18 cellular contexts compared by ENCODE assay signal in the genomic region with DNA sequence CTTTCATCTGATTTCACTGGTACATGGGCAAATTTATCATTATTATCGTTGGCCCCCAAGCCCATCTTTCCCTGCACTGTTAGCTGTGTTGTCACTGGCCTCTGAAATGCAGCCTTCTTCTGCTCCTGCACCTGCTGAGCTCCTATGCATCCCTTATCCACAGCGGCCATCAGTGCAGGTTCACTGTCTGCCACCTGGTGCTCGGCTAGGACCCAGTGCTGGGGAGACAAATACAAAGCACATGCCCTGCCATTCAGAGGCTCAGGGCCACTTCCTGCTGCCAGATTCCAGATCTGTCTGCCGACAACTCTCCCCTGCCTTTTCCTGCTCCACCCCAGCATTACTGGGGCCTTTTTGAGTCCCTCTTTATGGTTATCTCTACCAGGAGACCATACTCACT.
DNase-seq lines count a peak whose midpoint lies in the region; ATAC-seq, FAIRE-seq and TF ChIP-seq lines count a peak whose summit lies in the region.
"Had no signal": no experiment of that assay in that cellular context is flagged by ENCODE, and none has a peak within 500 bp of the region (broad histone marks: within the 10 kb centered on the region; RNA-seq: fewer than 3 reads in every experiment).

No MANE protein-coding gene starts in this region.

- H3K9me3 ChIP-seq in neuronal stem cell (replicated peaks in 1 of 2; ENCODE audit: control insufficient read depth in 2 of 2, insufficient read depth in 1 of 2, low read depth in 1 of 2, low read length in 2 of 2), result no peaks in the 10 kb centered on the region
- H3K9me3 ChIP-seq: BLaER1 had no signal

- no peak overlapping the region for H4K8ac ChIP-seq in neuronal stem cell (ENCODE audit: low read depth, low read length)

- H3K27ac Mint-ChIP-seq in activated CD4-positive, alpha-beta T cell treated with anti-CD3 and anti-CD28 coated beads, Interleukin-2, amount 10 ng/mL, durations not matched to agents 24 days and 14 days, result no peak overlapping the region
- H3K27ac Mint-ChIP-seq in WTC11, result no peak overlapping the region
- H3K27ac Mint-ChIP-seq: CD14-positive monocyte; CD4-positive, alpha-beta memory T cell; H9 had no signal

- no peak overlapping the region for H2AFZ ChIP-seq in neuronal stem cell (ENCODE audit: low read length)

- no peak overlapping the region for H3K18ac ChIP-seq in neuronal stem cell (ENCODE audit: low read length)

- POLR2A ChIA-PET in WTC11 (lab: Charles Lee), result no interaction called here

- H2BK120ac ChIP-seq in neuronal stem cell (ENCODE audit: low read depth, low read length), result no peak overlapping the region

- H3K4me2 ChIP-seq in neuronal stem cell (ENCODE audit: insufficient read depth, low read length, poor library complexity, severe bottlenecking), result no peak overlapping the region
- H3K4me2 ChIP-seq: BLaER1 had no signal

- no peak overlapping the region for H3K9ac ChIP-seq in neuronal stem cell (ENCODE audit: low read depth, low read length, poor library complexity)
- H3K9ac ChIP-seq: BLaER1 had no signal

- H3K79me1 ChIP-seq in neuronal stem cell (ENCODE audit: low read depth, low read length), result no peaks in the 10 kb centered on the region

- H3K4me3 Mint-ChIP-seq in activated CD4-positive, alpha-beta T cell treated with anti-CD3 and anti-CD28 coated beads, Interleukin-2, amount 10 ng/mL, durations not matched to agents 24 days and 14 days, result no peak overlapping the region
- H3K4me3 Mint-ChIP-seq in WTC11, result no peak overlapping the region
- H3K4me3 Mint-ChIP-seq: CD14-positive monocyte; CD4-positive, alpha-beta memory T cell; H9 had no signal

- H4K91ac ChIP-seq in neuronal stem cell (ENCODE audit: low read depth, low read length, poor library complexity), result no peak overlapping the region

- H3K27ac ChIP-seq in neuronal stem cell (replicated peaks; ENCODE audit: low read length), result no peak overlapping the region
- H3K27ac ChIP-seq: BLaER1 had no signal

- FAIRE-seq in HTR-8/SVneo (lab: Jason Lieb, UNC), result no peak
- FAIRE-seq: G401.6, GM19239, H1 had no signal

- no peak overlapping the region for H2AK5ac ChIP-seq in neuronal stem cell (ENCODE audit: low read depth, low read length)

- no peak for TF ChIP-seq CTCF in WTC11 (IDR thresholded peaks at IDR 0.05)

- DNase-seq in activated CD4-positive, alpha-beta T cell treated with anti-CD3 and anti-CD28 coated beads, Interleukin-2, amount 10 ng/mL, durations not matched to agents 24 days and 14 days, result peak; percentile 37
- DNase-seq in activated CD4-positive, alpha-beta T cell treated with anti-CD3 and anti-CD28 coated beads for 4 hours, result no peak
- DNase-seq in WTC11 (ENCODE audit: low spot score) (peak; percentile 17), neuronal stem cell (ENCODE audit: low spot score) (no peak), hepatic stellate cell (ENCODE audit: low spot score) (no peak), HTR-8/SVneo (ENCODE audit: insufficient read length, low spot score) (no peak)
- DNase-seq: 8988T; CD4-positive, alpha-beta memory T cell; DMS153; DMS79 treated with DMSO at 0.1 percent for 48 hours; EL; H9 had no signal

- H3K9me3 Mint-ChIP-seq in activated CD4-positive, alpha-beta T cell treated with anti-CD3 and anti-CD28 coated beads, Interleukin-2, amount 10 ng/mL, durations not matched to agents 24 days and 14 days, result no peaks in the 10 kb centered on the region
- peaks cover 34% of the 10 kb centered on the region for H3K9me3 Mint-ChIP-seq in WTC11

- no peak overlapping the region for H2BK12ac ChIP-seq in neuronal stem cell (ENCODE audit: low read length)

- no peaks in the 10 kb centered on the region for H3K4me1 Mint-ChIP-seq in activated CD4-positive, alpha-beta T cell treated with anti-CD3 and anti-CD28 coated beads, Interleukin-2, amount 10 ng/mL, durations not matched to agents 24 days and 14 days
- H3K4me1 Mint-ChIP-seq in WTC11, result peaks cover 3% of the 10 kb centered on the region; the same call in 1 of the 2 replicates
- H3K4me1 Mint-ChIP-seq: CD14-positive monocyte; CD4-positive, alpha-beta memory T cell had no signal

- H3K23ac ChIP-seq in neuronal stem cell (ENCODE audit: low read depth, low read length, poor library complexity), result no peak overlapping the region

- ATAC-seq in WTC11 (peak; percentile 34), HG03342 (IDR thresholded peaks at IDR 0.05; ENCODE audit: unreplicated experiment) (no peak)

- no peaks in the 10 kb centered on the region for H3K27me3 Mint-ChIP-seq in activated CD4-positive, alpha-beta T cell treated with anti-CD3 and anti-CD28 coated beads, Interleukin-2, amount 10 ng/mL, durations not matched to agents 24 days and 14 days
- H3K27me3 Mint-ChIP-seq in WTC11 (ENCODE audit: low read depth), result no peaks in the 10 kb centered on the region; the same call in 1 of the 2 replicates

- H3K4me3 ChIP-seq in neuronal stem cell (ENCODE audit: low read length in 2 of 2), result no peak overlapping the region
- H3K4me3 ChIP-seq: BLaER1 had no signal

- H3K36me3 ChIP-seq in neuronal stem cell (replicated peaks in 1 of 2; ENCODE audit: control insufficient read depth in 2 of 2, insufficient read depth in 2 of 2, low read length in 2 of 2), result no peaks in the 10 kb centered on the region
- H3K36me3 ChIP-seq: BLaER1 had no signal

- no peaks in the 10 kb centered on the region for H3K27me3 ChIP-seq in neuronal stem cell (ENCODE audit: control insufficient read depth in 3 of 3, insufficient read depth in 3 of 3, low read depth in 1 of 3, low read length in 3 of 3)
- H3K27me3 ChIP-seq: BLaER1 had no signal

- WGBS in neuronal stem cell (ENCODE audit: extremely low coverage in 2 of 2, insufficient read length in 2 of 2, insufficient replicate concordance in 1 of 2), 2 donors, result no CpG with 5 or more reads among the region's 4 CpGs

- H3K4me1 ChIP-seq in neuronal stem cell (ENCODE audit: control insufficient read depth in 2 of 2, insufficient read depth in 1 of 2, low read depth in 1 of 2, low read length in 2 of 2), result peaks cover 0 to 2% of the 10 kb centered on the region in 2 donors
- H3K4me1 ChIP-seq: BLaER1 had no signal

- CTCF ChIA-PET in WTC11 (lab: Charles Lee), result no interaction called here

- H3K36me3 Mint-ChIP-seq in activated CD4-positive, alpha-beta T cell treated with anti-CD3 and anti-CD28 coated beads, Interleukin-2, amount 10 ng/mL, durations not matched to agents 24 days and 14 days (ENCODE audit: low read depth), result no peaks in the 10 kb centered on the region
- H3K36me3 Mint-ChIP-seq in WTC11, result no peaks in the 10 kb centered on the region
- H3K36me3 Mint-ChIP-seq: CD14-positive monocyte; CD4-positive, alpha-beta memory T cell had no signal

- intact Hi-C loops in activated CD4-positive, alpha-beta T cell treated with anti-CD3 and anti-CD28 coated beads, Interleukin-2, amount 10 ng/mL, durations not matched to agents 24 days and 14 days (cut with micrococcal nuclease), result no loop called here

- peak overlapping the region; percentile 12 for H3K14ac ChIP-seq in neuronal stem cell (ENCODE audit: low read length)

- no peak overlapping the region for H2BK5ac ChIP-seq in neuronal stem cell (ENCODE audit: low read length)

- no peak overlapping the region for H3K4ac ChIP-seq in neuronal stem cell (ENCODE audit: low read length)

- no peak overlapping the region for H2BK15ac ChIP-seq in neuronal stem cell (ENCODE audit: low read length)

TF ChIP-seq in WTC11, 78 proteins besides CTCF, POLR2A, EP300 and RAD21:
- TF ChIP-seq NFE2L1 (CRISPR knock-in tag; IDR thresholded peaks at IDR 0.05), result no peak
- no peak for TF ChIP-seq ZNF671 (CRISPR knock-in tag; IDR thresholded peaks at IDR 0.05)
- no peak for TF ChIP-seq FOXP1 (CRISPR knock-in tag; IDR thresholded peaks at IDR 0.05; ENCODE audit: borderline replicate concordance)
- no peak for TF ChIP-seq ZNF416 (CRISPR knock-in tag; IDR thresholded peaks at IDR 0.05)
- TF ChIP-seq JAZF1 (CRISPR knock-in tag; IDR thresholded peaks at IDR 0.05), result no peak
- TF ChIP-seq, protein P1, sequence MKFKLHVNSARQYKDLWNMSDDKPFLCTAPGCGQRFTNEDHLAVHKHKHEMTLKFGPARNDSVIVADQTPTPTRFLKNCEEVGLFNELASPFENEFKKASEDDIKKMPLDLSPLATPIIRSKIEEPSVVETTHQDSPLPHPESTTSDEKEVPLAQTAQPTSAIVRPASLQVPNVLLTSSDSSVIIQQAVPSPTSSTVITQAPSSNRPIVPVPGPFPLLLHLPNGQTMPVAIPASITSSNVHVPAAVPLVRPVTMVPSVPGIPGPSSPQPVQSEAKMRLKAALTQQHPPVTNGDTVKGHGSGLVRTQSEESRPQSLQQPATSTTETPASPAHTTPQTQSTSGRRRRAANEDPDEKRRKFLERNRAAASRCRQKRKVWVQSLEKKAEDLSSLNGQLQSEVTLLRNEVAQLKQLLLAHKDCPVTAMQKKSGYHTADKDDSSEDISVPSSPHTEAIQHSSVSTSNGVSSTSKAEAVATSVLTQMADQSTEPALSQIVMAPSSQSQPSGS (CRISPR knock-in tag; IDR thresholded peaks at IDR 0.05; ENCODE audit: borderline replicate concordance, low read depth), result no peak
TF ChIP-seq in WTC11: peak in this region for 0.

Comparison
In these comparisons a context has a peak if more than half of its experiments do, and no peak if none do; other contexts are left out.
1. DNase-seq: peak in activated CD4-positive, alpha-beta T cell treated with anti-CD3 and anti-CD28 coated beads, Interleukin-2, amount 10 ng/mL, durations not matched to agents 24 days and 14 days (single experiment) and WTC11 (single experiment); none in activated CD4-positive, alpha-beta T cell treated with anti-CD3 and anti-CD28 coated beads for 4 hours (0 of 2), neuronal stem cell (single experiment), hepatic stellate cell (single experiment) and HTR-8/SVneo (single experiment).